In the genomic region with DNA sequence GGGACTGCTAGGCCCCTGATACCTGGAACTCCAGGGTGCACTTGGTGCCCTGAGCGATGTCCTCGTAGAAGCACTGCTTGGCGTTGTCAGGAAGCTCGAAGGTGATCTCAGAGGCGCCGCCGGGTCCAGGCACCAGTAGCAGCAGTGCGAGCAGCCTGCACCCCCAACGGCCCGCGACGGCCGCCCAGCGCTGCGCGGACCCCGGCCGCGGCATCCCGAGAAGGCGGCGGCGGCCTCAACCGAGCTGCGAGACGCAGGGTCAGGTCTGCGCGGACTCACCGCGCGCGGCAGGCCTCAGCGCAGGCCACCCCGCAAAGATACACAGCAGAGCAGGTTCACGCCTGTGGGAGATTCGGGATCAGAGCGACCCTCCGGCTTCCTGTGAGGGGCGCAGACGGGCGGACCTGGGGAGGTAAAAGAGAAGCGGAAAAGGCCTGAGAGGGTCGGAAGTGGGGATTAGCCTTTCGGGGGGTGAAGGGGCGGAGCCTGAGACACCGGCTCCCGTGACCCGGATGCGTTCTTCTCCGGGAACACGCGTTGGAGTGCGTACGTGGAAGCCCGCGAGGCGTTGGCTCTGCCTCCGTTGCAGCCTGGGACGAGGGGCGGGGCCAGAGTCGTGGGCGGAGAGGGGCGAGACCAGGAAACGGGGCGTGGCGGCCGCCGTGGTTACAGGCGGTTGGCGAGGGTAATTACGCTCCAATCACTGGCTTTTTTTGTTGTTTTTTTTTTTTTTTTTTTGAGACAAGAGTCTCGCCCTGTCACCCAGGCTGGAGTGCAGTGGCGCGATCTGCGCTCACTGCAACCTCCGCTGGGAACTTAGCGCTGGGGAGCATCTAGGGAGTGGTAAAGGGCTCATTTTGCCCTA, we compare ENCODE assay signal across 8 cellular contexts. TPM values are rescaled to one million over a fixed set of nuclear protein-coding genes. Genes with fewer than 3 reads are reported as not detected.
DNase-seq lines count a peak whose midpoint lies in the region; ATAC-seq and TF ChIP-seq lines count a peak whose summit lies in the region.

A gene (minus strand): TSS at position 458 of the 865 bp plus-strand sequence. CDS start 244 bp downstream, at position 214.

- no peak within 1 kb of the TSS for H4K5ac ChIP-seq in H9 (ENCODE audit: insufficient read length, low read depth, low read length)

- H3K4me1 ChIP-seq in H9 (ENCODE audit: insufficient read depth, low read length) = no peaks in the 10 kb centered on the region; the same call in 1 of the 2 replicates

- H3K4ac ChIP-seq in H9 (ENCODE audit: low read depth, low read length) = no peak within 1 kb of the TSS

- no peak within 1 kb of the TSS for H3K14ac ChIP-seq in H9 (ENCODE audit: insufficient read depth, low read length)

- no peak within 1 kb of the TSS for H3K56ac ChIP-seq in H9 (ENCODE audit: insufficient read length, low read depth, low read length)

- TF ChIP-seq CTCF in H9 (conservative IDR thresholded peaks at IDR 0.05) (no peak), nephron progenitor cell (IDR thresholded peaks at IDR 0.05) (no peak)

- peak within 1 kb of the TSS; percentile 93 for H3K4me3 ChIP-seq in MG63

- peak; percentile 92 for ATAC-seq in stimulated activated naive CD8-positive, alpha-beta T cell treated with anti-CD3 and anti-CD28 coated beads, Interleukin-15, amount 100 ng/mL, for 72 hours

- no peak within 1 kb of the TSS for H4K91ac ChIP-seq in H9 (ENCODE audit: insufficient read length, low read depth, low read length)

- H2BK12ac ChIP-seq in H9 (ENCODE audit: insufficient read length, low read depth, low read length) = no peak within 1 kb of the TSS

- H3K9me3 Mint-ChIP-seq in H9 (no peaks in the 10 kb centered on the region; a peak in 1 of 5 replicates), nephron progenitor cell (no peaks in the 10 kb centered on the region)
- H3K9me3 Mint-ChIP-seq in stimulated activated naive CD8-positive, alpha-beta T cell treated with anti-CD3 and anti-CD28 coated beads, Interleukin-15, amount 100 ng/mL, for 72 hours = no peaks in the 10 kb centered on the region

- H3K4me1 Mint-ChIP-seq in H9 (peaks cover 17 to 19% of the 10 kb centered on the region in 2 experiments), nephron progenitor cell (peaks cover 14% of the 10 kb centered on the region)
- peaks cover 14% of the 10 kb centered on the region for H3K4me1 Mint-ChIP-seq in stimulated activated naive CD8-positive, alpha-beta T cell treated with anti-CD3 and anti-CD28 coated beads, Interleukin-15, amount 100 ng/mL, for 72 hours

- H3K79me1 ChIP-seq in H9 (ENCODE audit: insufficient read depth, low read depth, low read length, poor library complexity, severe bottlenecking) = peaks cover 10% of the 10 kb centered on the region

- H3K27ac ChIP-seq in H9 (ENCODE audit: insufficient read length, low read depth, low read length) = no peak within 1 kb of the TSS

- H3K4me2 ChIP-seq in H9 (ENCODE audit: insufficient read depth, insufficient read length, low read length) = peak within 1 kb of the TSS; percentile 82

- H3K27ac Mint-ChIP-seq in H9 (peak within 1 kb of the TSS; percentile 95 to 97 (median 97)), nephron progenitor cell (peak within 1 kb of the TSS; percentile 99)
- peak within 1 kb of the TSS; percentile 91 to 99 for H3K27ac Mint-ChIP-seq in stimulated activated naive CD8-positive, alpha-beta T cell treated with anti-CD3 and anti-CD28 coated beads, Interleukin-15, amount 100 ng/mL, for 72 hours

- H3K79me2 ChIP-seq in H9 (ENCODE audit: insufficient read depth, low read length) = peaks cover 24% of the 10 kb centered on the region; the same call in 1 of the 2 replicates

- peaks cover 25% of the 10 kb centered on the region for H3K36me3 ChIP-seq in MG63

- H2BK5ac ChIP-seq in H9 (ENCODE audit: insufficient read length, low read length) = no peak within 1 kb of the TSS

- no peak within 1 kb of the TSS for H3K23ac ChIP-seq in H9 (ENCODE audit: insufficient read length, low read depth, low read length)

- H3K9me3 ChIP-seq in H9 (ENCODE audit: control insufficient read depth, low read depth, low read length) = no peaks in the 10 kb centered on the region
- no peaks in the 10 kb centered on the region for H3K9me3 ChIP-seq in MG63

- WGBS in H9 (ENCODE audit: extremely low coverage, insufficient read length, low lambda C conversion rate) = no CpG with 5 or more reads among the region's 77 CpGs

- H2BK15ac ChIP-seq in H9 (ENCODE audit: low read depth, low read length) = no peak within 1 kb of the TSS

- H2AK5ac ChIP-seq in H9 (ENCODE audit: insufficient read length, low read length) = no peak within 1 kb of the TSS

- H3T11ph ChIP-seq in H9 (ENCODE audit: low read length) = no peak within 1 kb of the TSS

- H3K23me2 ChIP-seq in H9 (ENCODE audit: insufficient read length, low read depth, low read length, poor library complexity, severe bottlenecking) = peaks cover 2% of the 10 kb centered on the region

- no peak within 1 kb of the TSS for H2AFZ ChIP-seq in H9 (ENCODE audit: low read length)

- no peak within 1 kb of the TSS for H2BK20ac ChIP-seq in H9 (ENCODE audit: low read depth, low read length, poor library complexity, severe bottlenecking)

- H3K36me3 Mint-ChIP-seq in H9 (ENCODE audit: insufficient read depth in 1 of 3, low read depth in 3 of 3) = peaks cover 0 to 2% (median 0%) of the 10 kb centered on the region in 3 experiments; a peak in 3 of 7 replicates
- H3K36me3 Mint-ChIP-seq in nephron progenitor cell (ENCODE audit: low read depth) = no peaks in the 10 kb centered on the region

- no peaks in the 10 kb centered on the region for H3K27me3 Mint-ChIP-seq in H9 (ENCODE audit: low read depth)
- no peaks in the 10 kb centered on the region for H3K27me3 Mint-ChIP-seq in nephron progenitor cell (ENCODE audit: low read depth, poor library complexity)
- H3K27me3 Mint-ChIP-seq in stimulated activated naive CD8-positive, alpha-beta T cell treated with anti-CD3 and anti-CD28 coated beads, Interleukin-15, amount 100 ng/mL, for 72 hours = no peaks in the 10 kb centered on the region

- no peak within 1 kb of the TSS; a peak in 1 of 5 replicates for H3K4me3 Mint-ChIP-seq in H9
- H3K4me3 Mint-ChIP-seq in nephron progenitor cell = no peak within 1 kb of the TSS
- no peak within 1 kb of the TSS for H3K4me3 Mint-ChIP-seq in stimulated activated naive CD8-positive, alpha-beta T cell treated with anti-CD3 and anti-CD28 coated beads, Interleukin-15, amount 100 ng/mL, for 72 hours

- no peaks in the 10 kb centered on the region for H3K27me3 ChIP-seq in H9 (ENCODE audit: insufficient read depth, low read length)
- H3K27me3 ChIP-seq in MG63 = no peaks in the 10 kb centered on the region

- DNase-seq in ELR (ENCODE audit: low read depth) = peak; percentile 99
- DNase-seq in H9 = peak; percentile 97
- DNase-seq in MG63 = peak; percentile 100
- peak; percentile 93 for DNase-seq in SHP77 treated with DMSO at 0.1 percent for 48 hours (lab: John Stamatoyannopoulos, UW)
- DNase-seq in activated effector memory CD4-positive, alpha-beta T cell treated with anti-CD3 and anti-CD28 coated beads, Interleukin-2, amount 50 U/mL, for 16 hours = peak; percentile 100
- DNase-seq in fibroblast of the conjunctiva (ENCODE audit: low read depth) = peak; percentile 96
- DNase-seq in nephron progenitor cell = peak; percentile 99
- DNase-seq in stimulated activated naive CD8-positive, alpha-beta T cell treated with anti-CD3 and anti-CD28 coated beads, Interleukin-15, amount 100 ng/mL, for 72 hours = peak; percentile 98 to 99

- H3K9ac ChIP-seq in H9 (ENCODE audit: extremely low read depth, insufficient read length, low read length) = peak within 1 kb of the TSS; percentile 44

- H2BK120ac ChIP-seq in H9 (ENCODE audit: low read depth, low read length, poor library complexity, severe bottlenecking) = no peak within 1 kb of the TSS

- no peak within 1 kb of the TSS for H3K18ac ChIP-seq in H9 (ENCODE audit: insufficient read length, low read depth, low read length)

- H4K8ac ChIP-seq in H9 (replicated peaks; ENCODE audit: insufficient read length, low read depth, low read length) = no peak within 1 kb of the TSS

- H4K20me1 ChIP-seq in H9 (ENCODE audit: control insufficient read depth, insufficient read depth, insufficient read length) = no peaks in the 10 kb centered on the region

RNA-seq across cellular contexts. Expression of the gene that starts here (rescaled TPM):
- total RNA-seq in H9 (2021) = 68.8 and 70.0 TPM in 2 replicates
- 57.0 and 78.8 TPM in 2 replicates for total RNA-seq in MG63 (2014; rRNA removed; shearing (Covaris generic); ENCODE audit: low replicate concordance)
